Comparison of ENCODE assay signal across 8 cellular contexts in the genomic region with DNA sequence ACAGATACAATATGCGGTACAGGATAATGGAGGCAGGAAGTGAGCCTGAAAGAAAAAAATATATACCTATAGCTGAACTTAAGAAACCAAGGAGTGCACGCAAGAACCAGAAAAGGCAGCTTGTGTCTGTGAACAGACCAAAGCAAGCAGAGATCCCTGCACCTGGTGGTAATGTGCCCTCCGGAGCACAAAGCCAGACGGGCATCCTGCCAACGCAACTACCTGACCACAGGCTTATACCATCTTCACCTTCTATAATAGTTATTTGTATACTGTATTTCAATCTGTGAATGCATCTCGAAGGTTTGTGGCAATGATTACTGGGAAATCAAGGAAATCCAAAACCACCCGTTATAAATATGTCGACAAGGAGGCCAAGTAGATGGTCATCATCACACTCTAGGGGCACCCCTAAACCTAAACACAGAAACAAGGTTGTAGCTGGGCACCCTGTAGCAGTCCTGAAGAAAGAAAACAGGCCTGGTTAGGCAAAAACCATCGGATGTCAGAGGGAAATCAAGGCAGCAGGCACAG. TPM values are rescaled to one million over a fixed set of nuclear protein-coding genes. Genes with fewer than 3 reads are reported as not detected.
DNase-seq lines count a peak whose midpoint lies in the region; ATAC-seq and TF ChIP-seq lines count a peak whose summit lies in the region.

No MANE protein-coding gene starts in this region.

- peak overlapping the region; percentile 94 for H2AFZ ChIP-seq in mammary epithelial cell (ENCODE audit: low read depth, low read length)

- WGBS in mammary epithelial cell (ENCODE audit: low coverage, missing lambda C conversion rate): 0% methylated on average over 8 of the region's 9 CpGs

- peak overlapping the region; percentile 84 for H3K27ac ChIP-seq in mammary epithelial cell (ENCODE audit: insufficient read depth, low read depth, low read length)

- H3K9me3 ChIP-seq in mammary epithelial cell (replicated peaks; ENCODE audit: insufficient read depth, low read length): no peaks in the 10 kb centered on the region

- peak overlapping the region; percentile 79 to 96 (median 92) for H3K4me3 ChIP-seq in mammary epithelial cell (replicated peaks in 1 of 3; ENCODE audit: insufficient read depth in 1 of 3, low read depth in 2 of 3, low read length in 3 of 3)

- H3K4me2 ChIP-seq in mammary epithelial cell (ENCODE audit: insufficient read depth, low read depth, low read length): peak overlapping the region; percentile 93

- no TSS peak for BruUV-seq in mammary epithelial cell (replicated peaks; lab: Mats Ljungman, UMichigan)

- CTCF ChIA-PET in mammary epithelial cell (lab: Charles Lee; ENCODE audit: low non-redundant PET): no interaction called here

- ATAC-seq in GM21825 (IDR thresholded peaks at IDR 0.05; ENCODE audit: unreplicated experiment) (peak; percentile 24), left lobe of liver (no peak)

- in situ Hi-C loops in mammary epithelial cell (cut with MboI; ENCODE audit: low sequenced_read_pairs in 2 of 2): no loop called here

- no peaks in the 10 kb centered on the region for H3K27me3 ChIP-seq in mammary epithelial cell (ENCODE audit: insufficient read depth, low read length)

- intact Hi-C loops in mammary epithelial cell (cut with micrococcal nuclease): loop anchor here (1.0 kb wide), 1 partner anchor 112 kb away; no protein-coding TSS in a partner anchor

- H3K4me1 ChIP-seq in mammary epithelial cell (ENCODE audit: insufficient read depth, low read length): peaks cover 14% of the 10 kb centered on the region

- dilution Hi-C loops in mammary epithelial cell (cut with HindIII; ENCODE audit: low sequenced_read_pairs): no loop called here

- DNase-seq in EH (ENCODE audit: low read depth) (peak; percentile 30), KG1 (lab: John Stamatoyannopoulos, UW) (peak; percentile 35), T-helper 22 cell (ENCODE audit: low read depth) (peak; percentile 23), mammary epithelial cell (peak; percentile 50), left lobe of liver (ENCODE audit: low spot score) (peak; percentile 60), middle frontal gyrus (ENCODE audit: extremely low spot score, low spot score) (no peak)
- DNase-seq in stimulated activated CD4-positive, alpha-beta T cell treated with anti-CD3 and anti-CD28 coated beads, Interleukin-4, amount 100 ng/mL, for 48 hours (ENCODE audit: low read depth in 2 of 2): peak; percentile 11 to 26

- H3K79me2 ChIP-seq in mammary epithelial cell (ENCODE audit: insufficient read depth, low read length): peaks cover 53% of the 10 kb centered on the region

- H3K9ac ChIP-seq in mammary epithelial cell (ENCODE audit: insufficient read depth, low read length): peak overlapping the region; percentile 95

- H3K36me3 ChIP-seq in mammary epithelial cell (ENCODE audit: insufficient read depth, low read length): no peaks in the 10 kb centered on the region

- no peaks in the 10 kb centered on the region for H4K20me1 ChIP-seq in mammary epithelial cell (ENCODE audit: insufficient read depth, low read length)

- no peak for TF ChIP-seq CTCF in mammary epithelial cell (conservative IDR thresholded peaks at IDR 0.05 in 1 of 2, IDR thresholded peaks at IDR 0.05 in 1 of 2; ENCODE audit: extremely low read depth in 1 of 2, insufficient read depth in 1 of 2, low read depth in 1 of 2, low read length in 2 of 2)

RNA-seq across cellular contexts. Expression of gene FBXL4, which starts 0.8 kb away (rescaled TPM):
- total RNA-seq in mammary epithelial cell: 10 to 100 TPM; 15.7 to 15.8 TPM
- 11.3 TPM for polyA plus RNA-seq in mammary epithelial cell
- 12.7 TPM for polyA minus RNA-seq in mammary epithelial cell
- total RNA-seq in left lobe of liver: 10.5 TPM
